23 cellular contexts compared by ENCODE assay signal in the genomic region with DNA sequence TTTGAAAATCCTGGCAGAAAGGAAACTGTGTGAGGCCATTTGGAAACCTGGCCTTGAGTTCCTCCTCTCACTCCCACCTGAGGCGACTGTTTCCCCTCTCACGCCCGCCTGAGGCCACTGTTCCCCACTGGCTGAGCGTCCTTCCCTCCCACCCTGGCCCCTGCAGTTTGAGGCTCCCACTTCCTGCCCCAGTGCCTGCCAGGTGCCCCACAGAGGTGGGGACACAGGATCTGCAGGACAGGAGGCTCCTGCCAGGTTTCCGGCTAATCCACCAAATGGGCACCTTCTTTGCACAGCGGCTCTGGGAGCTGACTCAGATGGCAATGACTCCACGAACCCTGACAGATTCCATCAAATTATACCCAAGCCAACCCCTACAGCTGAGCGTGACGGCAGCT. TPM values are rescaled to one million over a fixed set of nuclear protein-coding genes. Genes with fewer than 3 reads are reported as not detected.
A peak's percentile ranks its signal among the peaks of the same experiment; 100 is the strongest.
DNase-seq lines count a peak whose midpoint lies in the region; ATAC-seq and TF ChIP-seq lines count a peak whose summit lies in the region.
"Had no signal": no experiment of that assay in that cellular context is flagged by ENCODE, and none has a peak within 500 bp of the region (broad histone marks: within the 10 kb centered on the region; RNA-seq: fewer than 3 reads in every experiment).

No MANE protein-coding gene starts in this region.

- no peaks in the 10 kb centered on the region for H3K36me3 Mint-ChIP-seq in brain

- TF ChIP-seq CTCF in brain (conservative IDR thresholded peaks at IDR 0.05): no peak
- TF ChIP-seq CTCF in kidney epithelial cell (IDR thresholded peaks at IDR 0.05; ENCODE audit: insufficient read depth, low read length, poor library complexity, severe bottlenecking): peak; percentile 11
- TF ChIP-seq CTCF in upper lobe of left lung (IDR thresholded peaks at IDR 0.05): no peak

- H3K27ac ChIP-seq in upper lobe of left lung: peak overlapping the region; percentile 38 to 85 (median 60)
- H3K27ac ChIP-seq: 22Rv1, ovary, SK-N-MC had no signal

- peak overlapping the region in 3 of 5 experiments; percentile 89 to 99 (median 95) for H3K27ac Mint-ChIP-seq in brain
- H3K27ac Mint-ChIP-seq: activated naive CD8-positive, alpha-beta T cell treated with anti-CD3 and anti-CD28 coated beads, Interleukin-2, amount 50 U/mL, for 24 hours; nephron progenitor cell; T-helper 1 cell treated with Interleukin-12 subunit alpha and Interleukin-12 subunit beta and Interleukin-4 antibody, amounts not matched to agents 30 μg/mL and 1 μg/mL, for 36 hours had no signal

- no peaks in the 10 kb centered on the region for H3K4me1 Mint-ChIP-seq in brain
- H3K4me1 Mint-ChIP-seq: activated naive CD8-positive, alpha-beta T cell treated with anti-CD3 and anti-CD28 coated beads, Interleukin-2, amount 50 U/mL, for 24 hours had no signal

- H3K4me1 ChIP-seq in upper lobe of left lung: peaks cover 0 to 10% (median 2%) of the 10 kb centered on the region in 4 donors

- H3K4me3 ChIP-seq in kidney epithelial cell (ENCODE audit: low read depth, low read length) (no peak overlapping the region), upper lobe of left lung (no peak overlapping the region)
- H3K4me3 ChIP-seq: ovary, SK-N-MC had no signal

- peak; percentile 47 for DNase-seq in DMS79 treated with DMSO at 0.1 percent for 48 hours (lab: John Stamatoyannopoulos, UW)
- no peak for DNase-seq in DMS79 (lab: John Stamatoyannopoulos, UW)
- DNase-seq in kidney epithelial cell (ENCODE audit: low read depth): no peak
- DNase-seq in upper lobe of left lung: no peak
- DNase-seq in glomerular visceral epithelial cell (ENCODE audit: extremely low spot score): no peak
- no peak for DNase-seq in germinal center (ENCODE audit: low spot score)
- DNase-seq: activated CD8-positive, alpha-beta memory T cell treated with anti-CD3 and anti-CD28 coated beads for 24 hours; activated gamma-delta T cell; activated naive CD8-positive, alpha-beta T cell treated with anti-CD3 and anti-CD28 coated beads, Interleukin-2, amount 50 U/mL, for 24 hours; Calu3; HCEC 1CT; NCI-H2107; NCI-H446; nephron progenitor cell; OCI-M1; right cardiac atrium; stimulated activated CD4-positive, alpha-beta T cell treated with anti-CD3 and anti-CD28 coated beads, Interleukin-4, amount 100 ng/mL, for 1 hour had no signal

- no peaks in the 10 kb centered on the region for H3K9me3 ChIP-seq in upper lobe of left lung
- H3K9me3 ChIP-seq: ovary had no signal

- H3K36me3 ChIP-seq in kidney epithelial cell (ENCODE audit: control insufficient read depth, insufficient read depth, low read length) (no peaks in the 10 kb centered on the region), upper lobe of left lung (no peaks in the 10 kb centered on the region)
- H3K36me3 ChIP-seq: ovary had no signal

- peaks cover 0 to 3% (median 0%) of the 10 kb centered on the region in 5 experiments for H3K9me3 Mint-ChIP-seq in brain
- H3K9me3 Mint-ChIP-seq: activated naive CD8-positive, alpha-beta T cell treated with anti-CD3 and anti-CD28 coated beads, Interleukin-2, amount 50 U/mL, for 24 hours; T-helper 1 cell treated with Interleukin-12 subunit alpha and Interleukin-12 subunit beta and Interleukin-4 antibody, amounts not matched to agents 30 μg/mL and 1 μg/mL, for 36 hours had no signal

- H3K27me3 Mint-ChIP-seq in brain: peaks cover 11% of the 10 kb centered on the region

- no peak for TF ChIP-seq POLR2A in upper lobe of left lung (IDR thresholded peaks at IDR 0.05)

- peaks cover 4% of the 10 kb centered on the region for H3K27me3 ChIP-seq in kidney epithelial cell (ENCODE audit: control insufficient read depth, insufficient read depth, low read length)
- H3K27me3 ChIP-seq in upper lobe of left lung: no peaks in the 10 kb centered on the region
- H3K27me3 ChIP-seq: ovary had no signal

- H3K4me3 Mint-ChIP-seq in brain: no peak overlapping the region
- H3K4me3 Mint-ChIP-seq: activated naive CD8-positive, alpha-beta T cell treated with anti-CD3 and anti-CD28 coated beads, Interleukin-2, amount 50 U/mL, for 24 hours; nephron progenitor cell; T-helper 1 cell treated with Interleukin-12 subunit alpha and Interleukin-12 subunit beta and Interleukin-4 antibody, amounts not matched to agents 30 μg/mL and 1 μg/mL, for 36 hours had no signal

- 63 to 70% methylated on average over 9 of the region's 9 CpGs for WGBS in upper lobe of left lung, 2 donors

- ATAC-seq in upper lobe of left lung (ENCODE audit: low FRiP score in 2 of 2) (peak; percentile 31 to 76), GM21390 (IDR thresholded peaks at IDR 0.05; ENCODE audit: unreplicated experiment) (no peak)
- ATAC-seq: activated naive CD8-positive, alpha-beta T cell treated with anti-CD3 and anti-CD28 coated beads, Interleukin-2, amount 50 U/mL, for 24 hours; right cardiac atrium had no signal

- no peak for TF ChIP-seq EP300 in upper lobe of left lung (IDR thresholded peaks at IDR 0.05)

RNA-seq across cellular contexts. Expression of gene LARP4B, which starts 24.3 kb away (rescaled TPM):
- polyA plus RNA-seq in brain (ENCODE audit: insufficient read depth, low read depth, low replicate concordance): 25.5 TPM
- total RNA-seq in kidney epithelial cell (63.6 and 64.0 TPM in 2 replicates), upper lobe of left lung (100 to 1,000 TPM; 106 to 154 (median 139) TPM)

RNA-seq across cellular contexts. Expression of gene GTPBP4, which starts 32.4 kb away (rescaled TPM):
- polyA plus RNA-seq in brain (ENCODE audit: insufficient read depth, low read depth, low replicate concordance): 24.9 TPM
- total RNA-seq in kidney epithelial cell: 29.3 and 59.2 TPM in 2 replicates
- total RNA-seq in upper lobe of left lung: 10 to 100 TPM; 22.0 to 41.9 (median 33.3) TPM
